Comparison of ENCODE assay signal across 1 cellular context in genomic region chr15:44713006-44713966, GRCh38.
TF ChIP-seq lines count a peak whose summit lies in the region.

No MANE protein-coding gene starts in this region.

TF ChIP-seq in HEK293, 187 proteins besides CTCF, POLR2A, EP300 and RAD21 (continued from another document):
- TF ChIP-seq TCF7L2 (IDR thresholded peaks at IDR 0.05; ENCODE audit: borderline replicate concordance, low read depth, low read length) = no peak
- no peak for TF ChIP-seq ZNF121 (tag by site-specific recombination; IDR thresholded peaks at IDR 0.05)
- no peak for TF ChIP-seq ZXDB (tag by site-specific recombination; IDR thresholded peaks at IDR 0.05)
- TF ChIP-seq ZNF112 (tag by site-specific recombination; IDR thresholded peaks at IDR 0.05) = no peak
- no peak for TF ChIP-seq SETDB1 (IDR thresholded peaks at IDR 0.05; ENCODE audit: insufficient read length, low read length)
- TF ChIP-seq ELK4 (IDR thresholded peaks at IDR 0.05; ENCODE audit: borderline replicate concordance, low read depth, low read length) = no peak
- no peak for TF ChIP-seq ZNF239 (tag by site-specific recombination; IDR thresholded peaks at IDR 0.05)
- no peak for TF ChIP-seq ZNF660 (tag by site-specific recombination; IDR thresholded peaks at IDR 0.05)
- TF ChIP-seq ZNF404 (tag by site-specific recombination; IDR thresholded peaks at IDR 0.05) = no peak
